In genomic region chr9:77864096-77864889, GRCh38 we compare ENCODE assay signal across 1 cellular context.
TF ChIP-seq lines count a peak whose summit lies in the region.

No MANE protein-coding gene starts in this region.

TF ChIP-seq in GM12878, 131 proteins besides CTCF, POLR2A, EP300 and RAD21 (continued from another document):
- peak; percentile 68; the same call in 1 of the 2 replicates for TF ChIP-seq SMC3 (IDR thresholded peaks at IDR 0.05; ENCODE audit: borderline replicate concordance, low read length)
- TF ChIP-seq, protein P1, sequence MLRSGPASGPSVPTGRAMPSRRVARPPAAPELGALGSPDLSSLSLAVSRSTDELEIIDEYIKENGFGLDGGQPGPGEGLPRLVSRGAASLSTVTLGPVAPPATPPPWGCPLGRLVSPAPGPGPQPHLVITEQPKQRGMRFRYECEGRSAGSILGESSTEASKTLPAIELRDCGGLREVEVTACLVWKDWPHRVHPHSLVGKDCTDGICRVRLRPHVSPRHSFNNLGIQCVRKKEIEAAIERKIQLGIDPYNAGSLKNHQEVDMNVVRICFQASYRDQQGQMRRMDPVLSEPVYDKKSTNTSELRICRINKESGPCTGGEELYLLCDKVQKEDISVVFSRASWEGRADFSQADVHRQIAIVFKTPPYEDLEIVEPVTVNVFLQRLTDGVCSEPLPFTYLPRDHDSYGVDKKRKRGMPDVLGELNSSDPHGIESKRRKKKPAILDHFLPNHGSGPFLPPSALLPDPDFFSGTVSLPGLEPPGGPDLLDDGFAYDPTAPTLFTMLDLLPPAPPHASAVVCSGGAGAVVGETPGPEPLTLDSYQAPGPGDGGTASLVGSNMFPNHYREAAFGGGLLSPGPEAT (IDR thresholded peaks at IDR 0.05; ENCODE audit: low read depth): 0 out of 2 replicates have a peak, but pooled peaks have one; percentile 16
- TF ChIP-seq IKZF1 (conservative IDR thresholded peaks at IDR 0.05): peak; percentile 19; the same call in 1 of the 2 replicates
